30 cellular contexts compared by ENCODE assay signal in the genomic region with DNA sequence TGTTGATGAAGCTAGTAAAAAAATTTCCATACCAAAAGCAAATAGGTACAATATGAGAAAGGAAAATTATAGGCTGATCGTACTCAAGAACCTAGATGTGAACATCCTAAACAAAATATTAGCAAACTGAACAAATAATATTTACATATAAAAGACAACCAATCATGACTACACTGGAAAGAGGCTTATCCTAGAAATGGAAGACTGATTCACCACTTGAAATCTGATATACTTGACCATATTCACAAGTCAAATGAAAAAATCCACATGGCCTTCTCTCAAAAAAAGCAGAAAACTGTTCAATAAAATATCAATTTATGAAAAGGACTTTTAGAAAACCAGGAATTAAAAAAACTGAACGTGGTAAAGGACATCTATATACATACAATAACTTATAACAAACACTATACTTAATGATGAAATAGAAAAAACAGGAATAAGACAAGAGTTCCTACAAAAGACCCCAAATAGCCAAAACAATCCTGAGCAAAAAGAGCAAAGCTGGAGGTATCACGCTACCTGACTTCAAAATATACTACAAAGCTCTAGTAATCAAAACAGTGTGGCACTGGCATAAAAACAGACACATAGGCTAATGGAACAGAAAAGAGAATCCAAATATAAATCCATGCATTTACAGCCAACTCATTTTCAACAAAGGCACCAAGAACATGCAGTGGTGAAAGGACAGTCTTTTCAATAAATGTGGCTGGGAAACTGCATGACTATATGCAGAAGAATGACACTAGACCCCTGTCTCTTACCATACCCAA. TPM values are rescaled to one million over a fixed set of nuclear protein-coding genes. Genes with fewer than 3 reads are reported as not detected.
"Had no signal": no experiment of that assay in that cellular context is flagged by ENCODE, and none has a peak within 500 bp of the region (broad histone marks: within the 10 kb centered on the region; RNA-seq: fewer than 3 reads in every experiment).

No MANE protein-coding gene starts in this region.

- FAIRE-seq: endothelial cell of umbilical vein had no signal

- H3K36me3 ChIP-seq: heart left ventricle, right lobe of liver, spleen, stomach, thoracic aorta, transverse colon had no signal

- H3K9me3 ChIP-seq: right lobe of liver, thoracic aorta had no signal

- H3K4me3 ChIP-seq: coronary artery, heart left ventricle, psoas muscle, right lobe of liver, spleen, stomach, thoracic aorta, transverse colon had no signal

- ATAC-seq: heart left ventricle; left lobe of liver; naive thymus-derived CD4-positive, alpha-beta T cell; psoas muscle; right lobe of liver; stimulated activated memory B cell treated with anti-CD40 and anti-IgM and Interleukin-4, amounts not matched to agents 10 μg/mL and 1 μg/mL and 100 μg/mL, for 72 hours had no signal

- H3K27me3 Mint-ChIP-seq: stimulated activated memory B cell treated with anti-CD40 and anti-IgM and Interleukin-4, amounts not matched to agents 10 μg/mL and 1 μg/mL and 100 μg/mL, for 72 hours had no signal

- H3K27ac ChIP-seq: coronary artery, heart left ventricle, psoas muscle, right lobe of liver, spleen, stomach, thoracic aorta, transverse colon had no signal

- H3K4me1 Mint-ChIP-seq: naive thymus-derived CD4-positive, alpha-beta T cell; stimulated activated memory B cell treated with anti-CD40 and anti-IgM and Interleukin-4, amounts not matched to agents 10 μg/mL and 1 μg/mL and 100 μg/mL, for 72 hours had no signal

- H3K27ac Mint-ChIP-seq: endodermal cell; naive thymus-derived CD4-positive, alpha-beta T cell; nephron progenitor cell; stimulated activated memory B cell treated with anti-CD40 and anti-IgM and Interleukin-4, amounts not matched to agents 10 μg/mL and 1 μg/mL and 100 μg/mL, for 72 hours had no signal

- H3K4me1 ChIP-seq: right lobe of liver, spleen had no signal

- DNase-seq: effector CD4-positive, alpha-beta T cell; endodermal cell; erythroblast; heart left ventricle; hippocampal formation; islet precursor cell; mammary epithelial cell; naive thymus-derived CD4-positive, alpha-beta T cell; nephron progenitor cell; psoas muscle; retina; right lobe of liver; spleen; stimulated activated CD4-positive, alpha-beta T cell treated with anti-CD3 and anti-CD28 coated beads, Interleukin-15, amount 100 ng/mL, for 24 hours; stimulated activated CD4-positive, alpha-beta T cell treated with anti-CD3 and anti-CD28 coated beads, Interleukin-1b, Interleukin-23, amount 100 ng/mL, for 48 hours; stimulated activated CD4-positive, alpha-beta T cell treated with anti-CD3 and anti-CD28 coated beads, Interleukin-4, amount 100 ng/mL, for 24 hours; stomach; substantia nigra; transverse colon had no signal

- H3K4me3 Mint-ChIP-seq: endodermal cell; naive thymus-derived CD4-positive, alpha-beta T cell; nephron progenitor cell; stimulated activated memory B cell treated with anti-CD40 and anti-IgM and Interleukin-4, amounts not matched to agents 10 μg/mL and 1 μg/mL and 100 μg/mL, for 72 hours had no signal

- H3K27me3 ChIP-seq: heart left ventricle, right lobe of liver, stomach, transverse colon had no signal

- H3K36me3 Mint-ChIP-seq: stimulated activated memory B cell treated with anti-CD40 and anti-IgM and Interleukin-4, amounts not matched to agents 10 μg/mL and 1 μg/mL and 100 μg/mL, for 72 hours had no signal

RNA-seq across cellular contexts. Expression of a gene that starts 29.2 kb away (rescaled TPM):
- total RNA-seq: dermis microvascular lymphatic vessel endothelial cell; endodermal cell; endothelial cell of umbilical vein; frontal cortex; glomerular endothelial cell; mammary epithelial cell; mononuclear cell; naive thymus-derived CD4-positive, alpha-beta T cell had no signal
- polyA plus RNA-seq: endothelial cell of umbilical vein; mammary epithelial cell; naive thymus-derived CD4-positive, alpha-beta T cell had no signal

RNA-seq across cellular contexts. Expression of a gene that starts 49.8 kb away (rescaled TPM):
- total RNA-seq: dermis microvascular lymphatic vessel endothelial cell; endothelial cell of umbilical vein; glomerular endothelial cell; mammary epithelial cell; mesenteric fat pad; mononuclear cell; naive thymus-derived CD4-positive, alpha-beta T cell; psoas muscle; skeletal muscle tissue; stomach had no signal
- polyA plus RNA-seq: endothelial cell of umbilical vein had no signal
